10 cellular contexts compared by ENCODE assay signal in the genomic region with DNA sequence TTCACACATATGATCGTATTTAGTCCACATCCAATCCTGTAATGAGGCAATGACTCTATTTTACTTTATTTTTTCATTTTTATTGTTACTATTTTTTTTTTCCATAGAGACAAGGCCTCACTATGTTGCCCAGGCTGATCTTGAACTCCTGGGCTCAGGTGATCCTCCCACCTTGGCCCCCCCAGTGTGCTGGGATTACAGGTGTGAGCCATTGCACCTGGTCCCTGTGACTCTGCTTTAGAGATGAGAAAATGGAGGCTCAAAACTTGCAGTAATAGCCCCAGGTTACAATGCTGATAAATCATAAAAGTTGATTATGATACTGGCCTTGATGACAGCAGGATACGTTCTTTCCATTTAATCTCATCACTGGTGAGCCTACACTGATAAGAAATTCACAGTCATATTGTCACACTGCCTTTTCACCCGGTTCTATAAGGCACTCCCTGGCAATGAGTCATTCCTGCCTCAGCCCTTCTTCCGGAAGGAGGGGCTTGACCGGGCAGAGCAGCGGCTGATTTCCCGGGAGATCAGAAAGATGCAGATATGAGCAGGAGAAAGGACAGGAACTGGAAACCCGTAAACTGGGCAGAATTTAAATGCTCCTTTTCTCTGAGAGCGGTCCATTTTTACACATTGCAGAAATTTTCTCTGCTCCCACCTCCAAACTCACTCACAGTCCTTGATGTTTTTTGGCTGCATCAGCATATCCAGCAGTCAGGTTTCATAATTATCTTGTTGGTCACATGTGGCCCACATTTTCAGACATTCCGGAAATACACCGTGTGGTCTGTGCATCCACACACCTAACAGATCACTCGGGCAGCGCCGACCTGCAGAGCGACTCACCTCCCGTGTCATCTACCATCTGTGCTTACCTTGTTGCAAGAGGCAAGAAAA.
DNase-seq lines count a peak whose midpoint lies in the region; ATAC-seq and TF ChIP-seq lines count a peak whose summit lies in the region.
"Had no signal": no experiment of that assay in that cellular context is flagged by ENCODE, and none has a peak within 500 bp of the region (broad histone marks: within the 10 kb centered on the region; RNA-seq: fewer than 3 reads in every experiment).

No MANE protein-coding gene starts in this region.

- intact Hi-C loops in colonic mucosa (cut with DNase I) = no loop called here

- ATAC-seq in HG03354 (IDR thresholded peaks at IDR 0.05; ENCODE audit: poor library complexity, severe bottlenecking, unreplicated experiment) = no peak
- ATAC-seq: activated naive CD8-positive, alpha-beta T cell treated with anti-CD3 and anti-CD28 coated beads, Interleukin-2, amount 50 U/mL, for 24 hours had no signal

- no peaks in the 10 kb centered on the region for H3K4me1 ChIP-seq in colonic mucosa

- peaks cover 0 to 3% (median 2%) of the 10 kb centered on the region in 3 donors for H3K27me3 Mint-ChIP-seq in immature natural killer cell (ENCODE audit: low read depth in 3 of 3)
- H3K27me3 Mint-ChIP-seq: activated naive CD8-positive, alpha-beta T cell treated with anti-CD3 and anti-CD28 coated beads, Interleukin-2, amount 50 U/mL, for 24 hours had no signal

- no peaks in the 10 kb centered on the region for H3K36me3 ChIP-seq in colonic mucosa

- no peaks in the 10 kb centered on the region for H3K27me3 ChIP-seq in colonic mucosa

- peaks cover 0 to 6% (median 2%) of the 10 kb centered on the region in 6 donors for H3K9me3 Mint-ChIP-seq in immature natural killer cell

- H3K4me1 Mint-ChIP-seq in immature natural killer cell = peaks cover 0 to 6% of the 10 kb centered on the region in 2 donors
- H3K4me1 Mint-ChIP-seq: activated naive CD8-positive, alpha-beta T cell treated with anti-CD3 and anti-CD28 coated beads, Interleukin-2, amount 50 U/mL, for 24 hours had no signal

- no peak overlapping the region for H3K27ac Mint-ChIP-seq in immature natural killer cell
- H3K27ac Mint-ChIP-seq: activated naive CD8-positive, alpha-beta T cell treated with anti-CD3 and anti-CD28 coated beads, Interleukin-2, amount 50 U/mL, for 24 hours had no signal

- H3K9me3 ChIP-seq in colonic mucosa = no peaks in the 10 kb centered on the region

- no peak overlapping the region for H3K4me3 Mint-ChIP-seq in immature natural killer cell
- H3K4me3 Mint-ChIP-seq: activated naive CD8-positive, alpha-beta T cell treated with anti-CD3 and anti-CD28 coated beads, Interleukin-2, amount 50 U/mL, for 24 hours had no signal

- H3K27ac ChIP-seq in colonic mucosa = peak overlapping the region; percentile 79

- no peak overlapping the region for H3K4me3 ChIP-seq in colonic mucosa

- DNase-seq in EL (peak; percentile 86), NCI-H460 (ENCODE audit: extremely low read depth, low read depth) (peak; percentile 77), colonic mucosa (peak; percentile 89), myocyte (ENCODE audit: low read depth) (peak; percentile 34), GOT3 (lab: John Stamatoyannopoulos, UW) (no peak), immature natural killer cell (no peak), hypothalamus (lab: John Stamatoyannopoulos, UW) (no peak)
- DNase-seq: activated naive CD8-positive, alpha-beta T cell treated with anti-CD3 and anti-CD28 coated beads, Interleukin-2, amount 50 U/mL, for 24 hours; stimulated activated naive CD4-positive, alpha-beta T cell treated with Interleukin-2 at 50 U/mL for 16 hours had no signal

- peak overlapping the region in 1 of 2 donors; percentile 76 for H3K9ac ChIP-seq in colonic mucosa (ENCODE audit: low read depth in 2 of 2, low read length in 2 of 2)

- H3K36me3 Mint-ChIP-seq in immature natural killer cell = no peaks in the 10 kb centered on the region

- TF ChIP-seq CTCF in colonic mucosa (IDR thresholded peaks at IDR 0.05) = no peak

Comparison
In these comparisons a context has a peak if more than half of its experiments do, and no peak if none do; other contexts are left out.
1. DNase-seq: peak in EL (single experiment), NCI-H460 (single experiment), colonic mucosa (single experiment) and myocyte (single experiment); none in GOT3 (single experiment), immature natural killer cell (0 of 3) and hypothalamus (0 of 51).